ENCODE assay signal across 1 cellular context in genomic region chr7:84248843-84249242, GRCh38.
TF ChIP-seq lines count a peak whose summit lies in the region.

No MANE protein-coding gene starts in this region.

TF ChIP-seq in HepG2, 621 proteins besides CTCF, POLR2A, EP300 and RAD21 (continued from another document):
- TF ChIP-seq, protein P1, sequence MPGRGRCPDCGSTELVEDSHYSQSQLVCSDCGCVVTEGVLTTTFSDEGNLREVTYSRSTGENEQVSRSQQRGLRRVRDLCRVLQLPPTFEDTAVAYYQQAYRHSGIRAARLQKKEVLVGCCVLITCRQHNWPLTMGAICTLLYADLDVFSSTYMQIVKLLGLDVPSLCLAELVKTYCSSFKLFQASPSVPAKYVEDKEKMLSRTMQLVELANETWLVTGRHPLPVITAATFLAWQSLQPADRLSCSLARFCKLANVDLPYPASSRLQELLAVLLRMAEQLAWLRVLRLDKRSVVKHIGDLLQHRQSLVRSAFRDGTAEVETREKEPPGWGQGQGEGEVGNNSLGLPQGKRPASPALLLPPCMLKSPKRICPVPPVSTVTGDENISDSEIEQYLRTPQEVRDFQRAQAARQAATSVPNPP (CRISPR knock-in tag; IDR thresholded peaks at IDR 0.05) = no peak
- TF ChIP-seq ATF7-NPFF (CRISPR knock-in tag; IDR thresholded peaks at IDR 0.05; ENCODE audit: low read depth) (no peak), ARNT (IDR thresholded peaks at IDR 0.05) (no peak), ZNF329 (CRISPR knock-in tag; IDR thresholded peaks at IDR 0.05; ENCODE audit: low read depth) (no peak), SP2 (CRISPR knock-in tag; IDR thresholded peaks at IDR 0.05) (no peak), CC2D1A (CRISPR knock-in tag; IDR thresholded peaks at IDR 0.05) (no peak), ZNF597 (CRISPR knock-in tag; IDR thresholded peaks at IDR 0.05) (no peak), PAX8 (CRISPR knock-in tag; IDR thresholded peaks at IDR 0.05; ENCODE audit: borderline replicate concordance) (no peak), TCF7L2 (IDR thresholded peaks at IDR 0.05; ENCODE audit: low read depth, low read length) (no peak), RAD51 (IDR thresholded peaks at IDR 0.05; ENCODE audit: borderline replicate concordance) (no peak), ZBTB39 (CRISPR knock-in tag; IDR thresholded peaks at IDR 0.05) (no peak), ZNF274 (CRISPR knock-in tag; IDR thresholded peaks at IDR 0.05) (no peak)
- TF ChIP-seq, protein P2, sequence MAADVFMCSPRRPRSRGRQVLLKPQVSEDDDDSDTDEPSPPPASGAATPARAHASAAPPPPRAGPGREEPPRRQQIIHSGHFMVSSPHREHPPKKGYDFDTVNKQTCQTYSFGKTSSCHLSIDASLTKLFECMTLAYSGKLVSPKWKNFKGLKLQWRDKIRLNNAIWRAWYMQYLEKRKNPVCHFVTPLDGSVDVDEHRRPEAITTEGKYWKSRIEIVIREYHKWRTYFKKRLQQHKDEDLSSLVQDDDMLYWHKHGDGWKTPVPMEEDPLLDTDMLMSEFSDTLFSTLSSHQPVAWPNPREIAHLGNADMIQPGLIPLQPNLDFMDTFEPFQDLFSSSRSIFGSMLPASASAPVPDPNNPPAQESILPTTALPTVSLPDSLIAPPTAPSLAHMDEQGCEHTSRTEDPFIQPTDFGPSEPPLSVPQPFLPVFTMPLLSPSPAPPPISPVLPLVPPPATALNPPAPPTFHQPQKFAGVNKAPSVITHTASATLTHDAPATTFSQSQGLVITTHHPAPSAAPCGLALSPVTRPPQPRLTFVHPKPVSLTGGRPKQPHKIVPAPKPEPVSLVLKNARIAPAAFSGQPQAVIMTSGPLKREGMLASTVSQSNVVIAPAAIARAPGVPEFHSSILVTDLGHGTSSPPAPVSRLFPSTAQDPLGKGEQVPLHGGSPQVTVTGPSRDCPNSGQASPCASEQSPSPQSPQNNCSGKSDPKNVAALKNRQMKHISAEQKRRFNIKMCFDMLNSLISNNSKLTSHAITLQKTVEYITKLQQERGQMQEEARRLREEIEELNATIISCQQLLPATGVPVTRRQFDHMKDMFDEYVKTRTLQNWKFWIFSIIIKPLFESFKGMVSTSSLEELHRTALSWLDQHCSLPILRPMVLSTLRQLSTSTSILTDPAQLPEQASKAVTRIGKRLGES (CRISPR knock-in tag; IDR thresholded peaks at IDR 0.05; ENCODE audit: borderline replicate concordance) = no peak
- TF ChIP-seq, protein P3, sequence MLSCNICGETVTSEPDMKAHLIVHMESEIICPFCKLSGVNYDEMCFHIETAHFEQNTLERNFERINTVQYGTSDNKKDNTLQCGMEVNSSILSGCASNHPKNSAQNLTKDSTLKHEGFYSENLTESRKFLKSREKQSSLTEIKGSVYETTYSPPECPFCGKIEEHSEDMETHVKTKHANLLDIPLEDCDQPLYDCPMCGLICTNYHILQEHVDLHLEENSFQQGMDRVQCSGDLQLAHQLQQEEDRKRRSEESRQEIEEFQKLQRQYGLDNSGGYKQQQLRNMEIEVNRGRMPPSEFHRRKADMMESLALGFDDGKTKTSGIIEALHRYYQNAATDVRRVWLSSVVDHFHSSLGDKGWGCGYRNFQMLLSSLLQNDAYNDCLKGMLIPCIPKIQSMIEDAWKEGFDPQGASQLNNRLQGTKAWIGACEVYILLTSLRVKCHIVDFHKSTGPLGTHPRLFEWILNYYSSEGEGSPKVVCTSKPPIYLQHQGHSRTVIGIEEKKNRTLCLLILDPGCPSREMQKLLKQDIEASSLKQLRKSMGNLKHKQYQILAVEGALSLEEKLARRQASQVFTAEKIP (CRISPR knock-in tag; IDR thresholded peaks at IDR 0.05; ENCODE audit: borderline replicate concordance) = no peak
